ENCODE assay signal across 9 cellular contexts in the genomic region with DNA sequence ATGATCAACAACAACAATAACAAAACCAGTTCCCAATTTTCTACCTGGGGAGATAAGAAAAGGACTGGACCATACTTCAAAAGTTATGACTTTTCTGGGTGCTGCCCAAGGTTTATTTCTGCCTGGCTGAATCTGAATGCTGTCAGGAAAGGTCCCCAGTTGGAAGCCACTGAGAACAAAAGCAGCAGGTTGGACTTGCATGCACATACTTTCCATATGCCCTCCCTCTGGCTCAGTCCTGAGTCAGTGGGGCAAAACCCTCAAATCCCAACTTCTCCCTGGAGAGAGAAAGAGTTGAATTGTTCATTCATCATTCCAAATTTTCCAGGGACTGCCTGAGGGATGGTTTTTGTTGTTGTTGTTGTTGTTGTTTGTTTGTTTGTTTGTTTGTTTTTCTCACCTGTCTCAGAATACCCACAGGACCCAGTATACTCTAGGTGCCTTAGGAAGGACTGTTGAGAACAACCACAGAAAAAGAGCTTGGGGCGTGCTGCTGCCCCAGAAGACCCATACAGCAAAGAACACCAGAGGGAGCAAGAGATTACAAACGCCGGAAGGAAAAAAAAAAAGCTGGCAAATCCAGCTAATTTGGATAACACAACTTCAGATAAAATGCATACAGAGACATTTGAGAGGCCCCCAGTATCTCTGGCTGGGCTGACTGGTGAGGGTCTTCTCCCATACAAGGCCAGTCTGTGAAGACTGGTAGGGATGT.
DNase-seq lines count a peak whose midpoint lies in the region; FAIRE-seq and TF ChIP-seq lines count a peak whose summit lies in the region.
"Had no signal": no experiment of that assay in that cellular context is flagged by ENCODE, and none has a peak within 500 bp of the region (broad histone marks: within the 10 kb centered on the region; RNA-seq: fewer than 3 reads in every experiment).

No MANE protein-coding gene starts in this region.

- no peak for FAIRE-seq in bronchial epithelial cell (lab: Jason Lieb, UNC)

- no peaks in the 10 kb centered on the region for H3K79me1 ChIP-seq in neuronal stem cell (ENCODE audit: low read depth, low read length)

- no peaks in the 10 kb centered on the region for H3K4me1 Mint-ChIP-seq in activated naive CD8-positive, alpha-beta T cell treated with anti-CD3 and anti-CD28 coated beads for 36 hours

- H2BK5ac ChIP-seq in neuronal stem cell (ENCODE audit: low read length), result no peak overlapping the region

- no peaks in the 10 kb centered on the region for H3K36me3 Mint-ChIP-seq in activated naive CD8-positive, alpha-beta T cell treated with anti-CD3 and anti-CD28 coated beads for 36 hours

- H3K14ac ChIP-seq in neuronal stem cell (ENCODE audit: low read length), result no peak overlapping the region

- no peak overlapping the region for H2BK120ac ChIP-seq in neuronal stem cell (ENCODE audit: low read depth, low read length)

- no peaks in the 10 kb centered on the region for H3K27me3 ChIP-seq in bronchial epithelial cell (ENCODE audit: control insufficient read depth, insufficient read depth, low read length)
- H3K27me3 ChIP-seq in tibial artery, result no peaks in the 10 kb centered on the region
- no peaks in the 10 kb centered on the region for H3K27me3 ChIP-seq in neuronal stem cell (ENCODE audit: control insufficient read depth in 3 of 3, insufficient read depth in 3 of 3, low read depth in 1 of 3, low read length in 3 of 3)

- H3K4me2 ChIP-seq in neuronal stem cell (ENCODE audit: insufficient read depth, low read length, poor library complexity, severe bottlenecking), result no peak overlapping the region

- no peak overlapping the region for H2AFZ ChIP-seq in neuronal stem cell (ENCODE audit: low read length)

- WGBS in neuronal stem cell (ENCODE audit: extremely low coverage in 2 of 2, insufficient read length in 2 of 2, insufficient replicate concordance in 1 of 2), 2 donors, result no CpG with 5 or more reads among the region's 3 CpGs

- peak; percentile 56 for TF ChIP-seq CTCF in bronchial epithelial cell (IDR thresholded peaks at IDR 0.05; ENCODE audit: insufficient read depth, low read length, severe bottlenecking)
- no peak for TF ChIP-seq CTCF in tibial artery (IDR thresholded peaks at IDR 0.05)

- H4K8ac ChIP-seq in neuronal stem cell (ENCODE audit: low read depth, low read length), result no peak overlapping the region

- no peak overlapping the region for H3K23ac ChIP-seq in neuronal stem cell (ENCODE audit: low read depth, low read length, poor library complexity)

- H3K4me1 ChIP-seq in tibial artery (no peaks in the 10 kb centered on the region), neuronal stem cell (ENCODE audit: control insufficient read depth in 2 of 2, insufficient read depth in 1 of 2, low read depth in 1 of 2, low read length in 2 of 2) (peaks cover 2 to 3% of the 10 kb centered on the region in 2 donors)

- H4K91ac ChIP-seq in neuronal stem cell (ENCODE audit: low read depth, low read length, poor library complexity), result no peak overlapping the region

- H3K9ac ChIP-seq in neuronal stem cell (ENCODE audit: low read depth, low read length, poor library complexity), result no peak overlapping the region

- H3K27ac Mint-ChIP-seq in activated naive CD8-positive, alpha-beta T cell treated with anti-CD3 and anti-CD28 coated beads for 36 hours, result no peak overlapping the region

- peaks cover 7% of the 10 kb centered on the region for H3K9me3 Mint-ChIP-seq in activated naive CD8-positive, alpha-beta T cell treated with anti-CD3 and anti-CD28 coated beads for 36 hours

- intact Hi-C loops in tibial artery (cut with DNase I; ENCODE audit: low total_unique reads), result no loop called here

- no peak overlapping the region for H3K4ac ChIP-seq in neuronal stem cell (ENCODE audit: low read length)

- no peak overlapping the region for H2BK12ac ChIP-seq in neuronal stem cell (ENCODE audit: low read length)

- no peak overlapping the region for H3K18ac ChIP-seq in neuronal stem cell (ENCODE audit: low read length)

- DNase-seq in EL, result peak; percentile 25
- DNase-seq in M059J (ENCODE audit: low read depth), result peak; percentile 9
- DNase-seq in bronchial epithelial cell (ENCODE audit: low read depth), result peak; percentile 41
- DNase-seq in myocyte (ENCODE audit: low read depth), result peak; percentile 21
- no peak for DNase-seq in activated naive CD8-positive, alpha-beta T cell treated with anti-CD3 and anti-CD28 coated beads for 36 hours
- no peak for DNase-seq in anterior cingulate cortex (lab: John Stamatoyannopoulos, UW)
- DNase-seq in tibial artery, result no peak
- no peak for DNase-seq in neuronal stem cell (ENCODE audit: low spot score)
- DNase-seq: NCI-H1436 treated with DMSO at 0.1 percent for 48 hours had no signal

- H2AK5ac ChIP-seq in neuronal stem cell (ENCODE audit: low read depth, low read length), result no peak overlapping the region

- peaks cover 4% of the 10 kb centered on the region for H3K27me3 Mint-ChIP-seq in activated naive CD8-positive, alpha-beta T cell treated with anti-CD3 and anti-CD28 coated beads for 36 hours

- no peak overlapping the region for H3K4me3 Mint-ChIP-seq in activated naive CD8-positive, alpha-beta T cell treated with anti-CD3 and anti-CD28 coated beads for 36 hours

- H3K9me3 ChIP-seq in tibial artery, result peaks cover 0 to 13% (median 0%) of the 10 kb centered on the region in 3 donors
- H3K9me3 ChIP-seq in neuronal stem cell (replicated peaks in 1 of 2; ENCODE audit: control insufficient read depth in 2 of 2, insufficient read depth in 1 of 2, low read depth in 1 of 2, low read length in 2 of 2), result no peaks in the 10 kb centered on the region

- H3K4me3 ChIP-seq in bronchial epithelial cell (ENCODE audit: low read depth, low read length), result no peak overlapping the region
- H3K4me3 ChIP-seq in tibial artery, result no peak overlapping the region
- H3K4me3 ChIP-seq in neuronal stem cell (ENCODE audit: low read length in 2 of 2), result no peak overlapping the region

- no peaks in the 10 kb centered on the region for H3K36me3 ChIP-seq in bronchial epithelial cell (ENCODE audit: control insufficient read depth, insufficient read depth, low read length)
- H3K36me3 ChIP-seq in tibial artery, result no peaks in the 10 kb centered on the region
- no peaks in the 10 kb centered on the region for H3K36me3 ChIP-seq in neuronal stem cell (replicated peaks in 1 of 2; ENCODE audit: control insufficient read depth in 2 of 2, insufficient read depth in 2 of 2, low read length in 2 of 2)

- no peak overlapping the region for H2BK15ac ChIP-seq in neuronal stem cell (ENCODE audit: low read length)

- H3K27ac ChIP-seq in tibial artery, result no peak overlapping the region
- no peak overlapping the region for H3K27ac ChIP-seq in neuronal stem cell (replicated peaks; ENCODE audit: low read length)

Comparison
In these comparisons a context has a peak if more than half of its experiments do, and no peak if none do; other contexts are left out.
1. DNase-seq: peak in EL (single experiment), M059J (single experiment), bronchial epithelial cell (single experiment) and myocyte (single experiment); none in activated naive CD8-positive, alpha-beta T cell treated with anti-CD3 and anti-CD28 coated beads for 36 hours (single experiment), anterior cingulate cortex (0 of 58), tibial artery (0 of 2) and neuronal stem cell (single experiment).